In genomic region chr4:138275216-138275615, GRCh38 we compare ENCODE assay signal across 31 cellular contexts. TPM values are rescaled to one million over a fixed set of nuclear protein-coding genes. Genes with fewer than 3 reads are reported as not detected.
A peak's percentile ranks its signal among the peaks of the same experiment; 100 is the strongest.
DNase-seq lines count a peak whose midpoint lies in the region; ATAC-seq, FAIRE-seq and TF ChIP-seq lines count a peak whose summit lies in the region.
"Had no signal": no experiment of that assay in that cellular context is flagged by ENCODE, and none has a peak within 500 bp of the region (broad histone marks: within the 10 kb centered on the region; RNA-seq: fewer than 3 reads in every experiment).

No MANE protein-coding gene starts in this region.

- peaks cover 13% of the 10 kb centered on the region for H3K4me1 ChIP-seq in ACC112 (ENCODE audit: control insufficient read depth, insufficient read depth, low read length, unreplicated experiment)
- H3K4me1 ChIP-seq in RWPE2 (ENCODE audit: insufficient read depth, poor library complexity, severe bottlenecking), result peaks cover 28% of the 10 kb centered on the region
- no peaks in the 10 kb centered on the region for H3K4me1 ChIP-seq in neural progenitor cell
- H3K4me1 ChIP-seq: colonic mucosa, gastrocnemius medialis had no signal

- no peaks in the 10 kb centered on the region for H3K36me3 ChIP-seq in ACC112 (ENCODE audit: insufficient read depth, low read length)
- H3K36me3 ChIP-seq in RWPE2 (ENCODE audit: low read depth), result no peaks in the 10 kb centered on the region
- no peaks in the 10 kb centered on the region for H3K36me3 ChIP-seq in neural progenitor cell
- H3K36me3 ChIP-seq: colonic mucosa, gastrocnemius medialis, MG63, vagina had no signal

- H3K9me3 Mint-ChIP-seq in neural progenitor cell, result no peaks in the 10 kb centered on the region
- H3K9me3 Mint-ChIP-seq in activated naive CD8-positive, alpha-beta T cell treated with anti-CD3 and anti-CD28 coated beads for 36 hours, result no peaks in the 10 kb centered on the region
- H3K9me3 Mint-ChIP-seq: brain; memory B cell; naive B cell; stimulated activated naive CD8-positive, alpha-beta T cell treated with anti-CD3 and anti-CD28 coated beads, Interleukin-15, Interleukin-2, amounts not matched to agents 100 ng/mL and 50 ng/mL, for 24 hours had no signal

- H3K36me3 Mint-ChIP-seq in neural progenitor cell, result no peaks in the 10 kb centered on the region
- no peaks in the 10 kb centered on the region for H3K36me3 Mint-ChIP-seq in activated naive CD8-positive, alpha-beta T cell treated with anti-CD3 and anti-CD28 coated beads for 36 hours
- H3K36me3 Mint-ChIP-seq: brain, memory B cell, naive B cell had no signal

- H3K9ac ChIP-seq in neural progenitor cell, result no peak overlapping the region

- DNase-seq in RWPE2 (ENCODE audit: low spot score), result no peak
- peak; percentile 51 for DNase-seq in dermis blood vessel endothelial cell
- no peak for DNase-seq in neural progenitor cell (ENCODE audit: low spot score)
- DNase-seq in D721Med (ENCODE audit: insufficient read length, low spot score), result no peak
- no peak for DNase-seq in islet precursor cell
- no peak for DNase-seq in activated naive CD8-positive, alpha-beta T cell treated with anti-CD3 and anti-CD28 coated beads for 36 hours
- DNase-seq: activated CD4-positive, alpha-beta T cell treated with anti-CD3 and anti-CD28 coated beads for 36 hours; activated T-cell treated with anti-CD3 and anti-CD28 coated beads, Interleukin-2, amount 50 U/mL, for 1 hour; colonic mucosa; DMS79; effector memory CD8-positive, alpha-beta T cell; gastrocnemius medialis; GDM1; hippocampal formation; naive B cell; NCI-H1105 treated with DMSO at 0.1 percent for 48 hours; NCI-H2029 treated with DMSO at 0.1 percent for 48 hours; NCI-H748 treated with DMSO at 0.1 percent for 48 hours; RPMI8226; T-helper 2 cell had no signal

- peaks cover 3% of the 10 kb centered on the region for H3K27me3 Mint-ChIP-seq in neural progenitor cell (ENCODE audit: insufficient read depth, low read depth)
- H3K27me3 Mint-ChIP-seq in activated naive CD8-positive, alpha-beta T cell treated with anti-CD3 and anti-CD28 coated beads for 36 hours, result no peaks in the 10 kb centered on the region
- H3K27me3 Mint-ChIP-seq: brain; effector memory CD8-positive, alpha-beta T cell; memory B cell; stimulated activated naive CD8-positive, alpha-beta T cell treated with anti-CD3 and anti-CD28 coated beads, Interleukin-15, Interleukin-2, amounts not matched to agents 100 ng/mL and 50 ng/mL, for 24 hours had no signal

- H3K4me3 ChIP-seq in ACC112 (ENCODE audit: low read depth, low read length), result no peak overlapping the region
- no peak overlapping the region for H3K4me3 ChIP-seq in RWPE2 (ENCODE audit: severe bottlenecking)
- H3K4me3 ChIP-seq in neural progenitor cell, result no peak overlapping the region
- H3K4me3 ChIP-seq: colonic mucosa, gastrocnemius medialis, K562, MG63, skin epidermis, vagina had no signal

- peaks cover 36% of the 10 kb centered on the region for H3K4me1 Mint-ChIP-seq in neural progenitor cell
- H3K4me1 Mint-ChIP-seq in activated naive CD8-positive, alpha-beta T cell treated with anti-CD3 and anti-CD28 coated beads for 36 hours, result no peaks in the 10 kb centered on the region
- H3K4me1 Mint-ChIP-seq: activated CD4-positive, alpha-beta T cell treated with anti-CD3 and anti-CD28 coated beads for 36 hours; memory B cell; naive B cell had no signal

- no peak overlapping the region for H3K4me2 ChIP-seq in neural progenitor cell

- H3K9me3 ChIP-seq in RWPE2 (ENCODE audit: severe bottlenecking), result no peaks in the 10 kb centered on the region
- H3K9me3 ChIP-seq in neural progenitor cell (ENCODE audit: low read depth), result no peaks in the 10 kb centered on the region
- H3K9me3 ChIP-seq: colonic mucosa, gastrocnemius medialis, MG63, vagina had no signal

- peak overlapping the region; percentile 64 for H3K27ac Mint-ChIP-seq in neural progenitor cell
- no peak overlapping the region for H3K27ac Mint-ChIP-seq in activated naive CD8-positive, alpha-beta T cell treated with anti-CD3 and anti-CD28 coated beads for 36 hours
- H3K27ac Mint-ChIP-seq: activated CD4-positive, alpha-beta T cell treated with anti-CD3 and anti-CD28 coated beads for 36 hours; effector memory CD8-positive, alpha-beta T cell; memory B cell; naive B cell; stimulated activated naive CD8-positive, alpha-beta T cell treated with anti-CD3 and anti-CD28 coated beads, Interleukin-15, Interleukin-2, amounts not matched to agents 100 ng/mL and 50 ng/mL, for 24 hours had no signal

- FAIRE-seq in D721Med (lab: Jason Lieb, UNC), result no peak
- FAIRE-seq: K562 had no signal

- H3K27me3 ChIP-seq in ACC112 (ENCODE audit: insufficient read depth, low read length) (no peaks in the 10 kb centered on the region), RWPE2 (ENCODE audit: insufficient read depth, poor library complexity, severe bottlenecking) (no peaks in the 10 kb centered on the region), neural progenitor cell (no peaks in the 10 kb centered on the region)
- H3K27me3 ChIP-seq: colonic mucosa, gastrocnemius medialis, MG63, vagina had no signal

- H4K20me1 ChIP-seq in neural progenitor cell (ENCODE audit: low read depth), result no peaks in the 10 kb centered on the region

- no peaks in the 10 kb centered on the region for H3F3A ChIP-seq in neural progenitor cell (ENCODE audit: low read depth)

- TF ChIP-seq CTCF in RWPE2 (IDR thresholded peaks at IDR 0.05; ENCODE audit: poor library complexity, severe bottlenecking), result no peak
- no peak for TF ChIP-seq CTCF in neural progenitor cell (IDR thresholded peaks at IDR 0.05)
- TF ChIP-seq CTCF in D721Med (IDR thresholded peaks at IDR 0.05; ENCODE audit: insufficient read depth, missing control alignments), result no peak

- H3K79me2 ChIP-seq in ACC112 (ENCODE audit: control insufficient read depth, insufficient read depth, low read length, unreplicated experiment) (no peaks in the 10 kb centered on the region), neural progenitor cell (ENCODE audit: low read depth) (no peaks in the 10 kb centered on the region)

- H3K4me3 Mint-ChIP-seq in neural progenitor cell, result no peak overlapping the region
- H3K4me3 Mint-ChIP-seq in activated naive CD8-positive, alpha-beta T cell treated with anti-CD3 and anti-CD28 coated beads for 36 hours, result no peak overlapping the region
- H3K4me3 Mint-ChIP-seq: activated CD4-positive, alpha-beta T cell treated with anti-CD3 and anti-CD28 coated beads for 36 hours; brain; effector memory CD8-positive, alpha-beta T cell; memory B cell; naive B cell; stimulated activated naive CD8-positive, alpha-beta T cell treated with anti-CD3 and anti-CD28 coated beads, Interleukin-15, Interleukin-2, amounts not matched to agents 100 ng/mL and 50 ng/mL, for 24 hours had no signal

- H2AFZ ChIP-seq in ACC112 (ENCODE audit: low read length, unreplicated experiment), result no peak overlapping the region
- H2AFZ ChIP-seq in neural progenitor cell (replicated peaks), result no peak overlapping the region

- peak overlapping the region; percentile 92 for H3K27ac ChIP-seq in ACC112 (ENCODE audit: low read depth, low read length)
- H3K27ac ChIP-seq in RWPE2 (ENCODE audit: poor library complexity, severe bottlenecking), result peak overlapping the region; percentile 33
- no peak overlapping the region for H3K27ac ChIP-seq in neural progenitor cell
- H3K27ac ChIP-seq: colonic mucosa, gastrocnemius medialis, skin epidermis, vagina had no signal

- ATAC-seq in RWPE2 (ENCODE audit: low read depth) (no peak), GM21717 (IDR thresholded peaks at IDR 0.05; ENCODE audit: unreplicated experiment) (no peak)
- ATAC-seq: activated CD4-positive, alpha-beta T cell treated with anti-CD3 and anti-CD28 coated beads for 36 hours; effector memory CD8-positive, alpha-beta T cell; esophagus mucosa; gastrocnemius medialis; HCT116; K562 had no signal

RNA-seq across cellular contexts. Expression of gene SLC7A11, which starts 33.1 kb away (rescaled TPM):
- total RNA-seq in dermis blood vessel endothelial cell (16.5 and 46.1 TPM in 2 replicates), neural progenitor cell (ENCODE audit: low replicate concordance) (7.0 and 9.6 TPM in 2 replicates)
- total RNA-seq in activated naive CD8-positive, alpha-beta T cell treated with anti-CD3 and anti-CD28 coated beads for 36 hours, result 1 to 10 TPM; 5.2 to 5.3 TPM
